In the genomic region with DNA sequence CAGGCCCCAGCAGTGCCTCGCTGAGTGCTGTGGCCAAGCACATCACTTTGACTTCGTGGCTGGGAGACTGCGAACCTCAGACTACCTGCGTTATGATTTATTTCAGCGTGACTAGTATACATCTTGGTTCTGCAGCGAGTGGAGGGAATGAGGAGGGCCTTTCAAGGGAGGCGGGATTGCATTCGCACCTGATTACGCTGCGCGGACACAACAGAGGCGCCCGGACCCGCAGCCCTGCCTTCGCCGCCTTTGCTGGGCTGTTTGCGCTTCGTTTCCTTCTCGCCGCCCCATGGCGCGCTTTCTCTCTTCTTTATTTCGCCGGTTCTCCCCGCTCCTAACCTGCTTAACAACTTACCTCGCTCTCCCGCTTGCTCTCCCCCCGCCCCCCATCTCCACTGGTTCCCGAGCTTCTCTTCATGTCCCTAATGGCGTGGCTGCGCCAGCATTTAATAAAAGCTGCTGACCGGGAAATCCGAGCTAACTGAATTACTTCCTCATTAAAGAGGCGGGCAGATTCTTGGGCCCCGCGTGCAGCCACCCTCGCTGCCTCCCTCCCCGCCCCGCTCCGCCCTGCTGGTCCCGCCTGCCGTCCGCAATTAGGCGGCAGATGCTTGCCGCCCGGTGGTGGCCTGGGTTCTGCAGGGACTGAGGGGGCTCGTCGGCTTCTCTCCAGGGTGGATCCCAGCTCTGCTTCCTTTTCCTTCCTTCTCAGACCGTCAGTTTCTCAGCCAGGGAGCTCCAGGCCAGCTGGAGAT, we compare ENCODE assay signal across 2 cellular contexts.
A peak's percentile ranks its signal among the peaks of the same experiment; 100 is the strongest.
TF ChIP-seq lines count a peak whose summit lies in the region.

No MANE protein-coding gene starts in this region.

TF ChIP-seq in HCT116, 20 proteins besides CTCF, POLR2A, EP300 and RAD21 (continued from another document):
- TF ChIP-seq, protein P1, sequence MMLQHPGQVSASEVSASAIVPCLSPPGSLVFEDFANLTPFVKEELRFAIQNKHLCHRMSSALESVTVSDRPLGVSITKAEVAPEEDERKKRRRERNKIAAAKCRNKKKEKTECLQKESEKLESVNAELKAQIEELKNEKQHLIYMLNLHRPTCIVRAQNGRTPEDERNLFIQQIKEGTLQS (IDR thresholded peaks at IDR 0.05): no peak
- TF ChIP-seq FOSL1 (IDR thresholded peaks at IDR 0.05; ENCODE audit: low read depth): no peak
- no peak for TF ChIP-seq EZH2phosphoT487 (IDR thresholded peaks at IDR 0.05; ENCODE audit: borderline replicate concordance)
TF ChIP-seq in HCT116: peak in this region for 0.

TF ChIP-seq in H1, 55 proteins besides CTCF, POLR2A, EP300 and RAD21 (continued from another document):
- TF ChIP-seq, protein P2, sequence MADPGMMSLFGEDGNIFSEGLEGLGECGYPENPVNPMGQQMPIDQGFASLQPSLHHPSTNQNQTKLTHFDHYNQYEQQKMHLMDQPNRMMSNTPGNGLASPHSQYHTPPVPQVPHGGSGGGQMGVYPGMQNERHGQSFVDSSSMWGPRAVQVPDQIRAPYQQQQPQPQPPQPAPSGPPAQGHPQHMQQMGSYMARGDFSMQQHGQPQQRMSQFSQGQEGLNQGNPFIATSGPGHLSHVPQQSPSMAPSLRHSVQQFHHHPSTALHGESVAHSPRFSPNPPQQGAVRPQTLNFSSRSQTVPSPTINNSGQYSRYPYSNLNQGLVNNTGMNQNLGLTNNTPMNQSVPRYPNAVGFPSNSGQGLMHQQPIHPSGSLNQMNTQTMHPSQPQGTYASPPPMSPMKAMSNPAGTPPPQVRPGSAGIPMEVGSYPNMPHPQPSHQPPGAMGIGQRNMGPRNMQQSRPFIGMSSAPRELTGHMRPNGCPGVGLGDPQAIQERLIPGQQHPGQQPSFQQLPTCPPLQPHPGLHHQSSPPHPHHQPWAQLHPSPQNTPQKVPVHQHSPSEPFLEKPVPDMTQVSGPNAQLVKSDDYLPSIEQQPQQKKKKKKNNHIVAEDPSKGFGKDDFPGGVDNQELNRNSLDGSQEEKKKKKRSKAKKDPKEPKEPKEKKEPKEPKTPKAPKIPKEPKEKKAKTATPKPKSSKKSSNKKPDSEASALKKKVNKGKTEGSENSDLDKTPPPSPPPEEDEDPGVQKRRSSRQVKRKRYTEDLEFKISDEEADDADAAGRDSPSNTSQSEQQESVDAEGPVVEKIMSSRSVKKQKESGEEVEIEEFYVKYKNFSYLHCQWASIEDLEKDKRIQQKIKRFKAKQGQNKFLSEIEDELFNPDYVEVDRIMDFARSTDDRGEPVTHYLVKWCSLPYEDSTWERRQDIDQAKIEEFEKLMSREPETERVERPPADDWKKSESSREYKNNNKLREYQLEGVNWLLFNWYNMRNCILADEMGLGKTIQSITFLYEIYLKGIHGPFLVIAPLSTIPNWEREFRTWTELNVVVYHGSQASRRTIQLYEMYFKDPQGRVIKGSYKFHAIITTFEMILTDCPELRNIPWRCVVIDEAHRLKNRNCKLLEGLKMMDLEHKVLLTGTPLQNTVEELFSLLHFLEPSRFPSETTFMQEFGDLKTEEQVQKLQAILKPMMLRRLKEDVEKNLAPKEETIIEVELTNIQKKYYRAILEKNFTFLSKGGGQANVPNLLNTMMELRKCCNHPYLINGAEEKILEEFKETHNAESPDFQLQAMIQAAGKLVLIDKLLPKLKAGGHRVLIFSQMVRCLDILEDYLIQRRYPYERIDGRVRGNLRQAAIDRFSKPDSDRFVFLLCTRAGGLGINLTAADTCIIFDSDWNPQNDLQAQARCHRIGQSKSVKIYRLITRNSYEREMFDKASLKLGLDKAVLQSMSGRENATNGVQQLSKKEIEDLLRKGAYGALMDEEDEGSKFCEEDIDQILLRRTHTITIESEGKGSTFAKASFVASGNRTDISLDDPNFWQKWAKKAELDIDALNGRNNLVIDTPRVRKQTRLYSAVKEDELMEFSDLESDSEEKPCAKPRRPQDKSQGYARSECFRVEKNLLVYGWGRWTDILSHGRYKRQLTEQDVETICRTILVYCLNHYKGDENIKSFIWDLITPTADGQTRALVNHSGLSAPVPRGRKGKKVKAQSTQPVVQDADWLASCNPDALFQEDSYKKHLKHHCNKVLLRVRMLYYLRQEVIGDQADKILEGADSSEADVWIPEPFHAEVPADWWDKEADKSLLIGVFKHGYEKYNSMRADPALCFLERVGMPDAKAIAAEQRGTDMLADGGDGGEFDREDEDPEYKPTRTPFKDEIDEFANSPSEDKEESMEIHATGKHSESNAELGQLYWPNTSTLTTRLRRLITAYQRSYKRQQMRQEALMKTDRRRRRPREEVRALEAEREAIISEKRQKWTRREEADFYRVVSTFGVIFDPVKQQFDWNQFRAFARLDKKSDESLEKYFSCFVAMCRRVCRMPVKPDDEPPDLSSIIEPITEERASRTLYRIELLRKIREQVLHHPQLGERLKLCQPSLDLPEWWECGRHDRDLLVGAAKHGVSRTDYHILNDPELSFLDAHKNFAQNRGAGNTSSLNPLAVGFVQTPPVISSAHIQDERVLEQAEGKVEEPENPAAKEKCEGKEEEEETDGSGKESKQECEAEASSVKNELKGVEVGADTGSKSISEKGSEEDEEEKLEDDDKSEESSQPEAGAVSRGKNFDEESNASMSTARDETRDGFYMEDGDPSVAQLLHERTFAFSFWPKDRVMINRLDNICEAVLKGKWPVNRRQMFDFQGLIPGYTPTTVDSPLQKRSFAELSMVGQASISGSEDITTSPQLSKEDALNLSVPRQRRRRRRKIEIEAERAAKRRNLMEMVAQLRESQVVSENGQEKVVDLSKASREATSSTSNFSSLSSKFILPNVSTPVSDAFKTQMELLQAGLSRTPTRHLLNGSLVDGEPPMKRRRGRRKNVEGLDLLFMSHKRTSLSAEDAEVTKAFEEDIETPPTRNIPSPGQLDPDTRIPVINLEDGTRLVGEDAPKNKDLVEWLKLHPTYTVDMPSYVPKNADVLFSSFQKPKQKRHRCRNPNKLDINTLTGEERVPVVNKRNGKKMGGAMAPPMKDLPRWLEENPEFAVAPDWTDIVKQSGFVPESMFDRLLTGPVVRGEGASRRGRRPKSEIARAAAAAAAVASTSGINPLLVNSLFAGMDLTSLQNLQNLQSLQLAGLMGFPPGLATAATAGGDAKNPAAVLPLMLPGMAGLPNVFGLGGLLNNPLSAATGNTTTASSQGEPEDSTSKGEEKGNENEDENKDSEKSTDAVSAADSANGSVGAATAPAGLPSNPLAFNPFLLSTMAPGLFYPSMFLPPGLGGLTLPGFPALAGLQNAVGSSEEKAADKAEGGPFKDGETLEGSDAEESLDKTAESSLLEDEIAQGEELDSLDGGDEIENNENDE (IDR thresholded peaks at IDR 0.05; ENCODE audit: insufficient replicate concordance, low read length): no peak
- no peak for TF ChIP-seq JUN (IDR thresholded peaks at IDR 0.05; ENCODE audit: low read depth, low read length)
- TF ChIP-seq KDM4A (IDR thresholded peaks at IDR 0.05; ENCODE audit: low read depth, low read length, severe bottlenecking): peak; percentile 52
- TF ChIP-seq, protein P3, sequence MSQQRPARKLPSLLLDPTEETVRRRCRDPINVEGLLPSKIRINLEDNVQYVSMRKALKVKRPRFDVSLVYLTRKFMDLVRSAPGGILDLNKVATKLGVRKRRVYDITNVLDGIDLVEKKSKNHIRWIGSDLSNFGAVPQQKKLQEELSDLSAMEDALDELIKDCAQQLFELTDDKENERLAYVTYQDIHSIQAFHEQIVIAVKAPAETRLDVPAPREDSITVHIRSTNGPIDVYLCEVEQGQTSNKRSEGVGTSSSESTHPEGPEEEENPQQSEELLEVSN (IDR thresholded peaks at IDR 0.05): peak; percentile 91
- TF ChIP-seq NRF1 (IDR thresholded peaks at IDR 0.05; ENCODE audit: low read depth, low read length): no peak
- TF ChIP-seq CHD1 (IDR thresholded peaks at IDR 0.05; ENCODE audit: low read depth, low read length): no peak
- TF ChIP-seq EZH2 (IDR thresholded peaks at IDR 0.05; ENCODE audit: low read depth, low read length, severe bottlenecking): no peak
